ENCODE assay signal across 10 cellular contexts in the genomic region with DNA sequence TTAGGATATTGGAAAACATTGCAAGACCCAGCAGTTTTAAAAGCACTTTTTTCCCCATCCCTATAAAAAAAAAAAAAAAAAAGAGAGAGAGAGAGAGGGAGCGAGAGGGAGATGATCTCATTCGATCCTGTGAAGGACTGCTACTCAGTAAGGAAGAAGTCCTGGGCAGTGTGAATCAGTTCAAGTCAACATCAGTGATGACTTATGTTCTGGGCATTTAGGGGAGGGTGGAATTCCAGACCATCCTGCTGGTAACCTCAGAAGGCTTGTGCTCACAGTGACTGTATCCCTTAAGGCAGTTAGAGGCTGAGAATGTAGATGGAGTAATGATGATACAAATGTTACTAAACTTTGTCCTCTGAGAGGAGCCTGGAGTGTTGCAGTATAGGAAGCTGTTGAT.
DNase-seq lines count a peak whose midpoint lies in the region; ATAC-seq lines count a peak whose summit lies in the region.
"Had no signal": no experiment of that assay in that cellular context is flagged by ENCODE, and none has a peak within 500 bp of the region (broad histone marks: within the 10 kb centered on the region; RNA-seq: fewer than 3 reads in every experiment).

No MANE protein-coding gene starts in this region.

- no peak overlapping the region for H3K4me3 ChIP-seq in MG63
- no peak overlapping the region for H3K4me3 ChIP-seq in mesodermal cell (ENCODE audit: extremely low read depth, insufficient read depth, low read length, poor library complexity, severe bottlenecking)

- no peaks in the 10 kb centered on the region for H3K36me3 ChIP-seq in MG63
- no peaks in the 10 kb centered on the region for H3K36me3 ChIP-seq in mesodermal cell (ENCODE audit: control insufficient read depth, insufficient read depth, low read length)

- peak overlapping the region; percentile 79 for H3K27ac ChIP-seq in mesodermal cell (ENCODE audit: low read depth, low read length, severe bottlenecking)

- peak; percentile 69 for DNase-seq in COLO829 (ENCODE audit: low spot score)
- peak; percentile 90 for DNase-seq in MG63
- peak; percentile 90 for DNase-seq in dermis blood vessel endothelial cell
- no peak for DNase-seq in stimulated activated CD4-positive, alpha-beta T cell treated with anti-CD3 and anti-CD28 coated beads, Interleukin-2, amount 100 ng/mL, for 48 hours
- no peak for DNase-seq in NCI-H146 treated with DMSO at 0.1 percent for 48 hours (lab: John Stamatoyannopoulos, UW; ENCODE audit: unreplicated experiment)
- DNase-seq in NCI-H1694 treated with DMSO at 0.1 percent for 48 hours (lab: John Stamatoyannopoulos, UW): no peak
- DNase-seq: COR-L47, T-helper 9 cell had no signal

- H3K27me3 ChIP-seq in MG63: no peaks in the 10 kb centered on the region

- peaks cover 43% of the 10 kb centered on the region for H3K4me1 ChIP-seq in mesodermal cell (ENCODE audit: control insufficient read depth, insufficient read depth, low read length, poor library complexity, severe bottlenecking)

- ATAC-seq in HG03095 (IDR thresholded peaks at IDR 0.05; ENCODE audit: unreplicated experiment): no peak

- 55 to 67% methylated on average over 1 to 2 of the region's 2 CpGs for WGBS in mesodermal cell (ENCODE audit: insufficient coverage in 2 of 2), 2 experiments

- H3K9me3 ChIP-seq in MG63 (no peaks in the 10 kb centered on the region), mesodermal cell (ENCODE audit: control insufficient read depth, low read length) (no peaks in the 10 kb centered on the region)

Comparison
In these comparisons a context has a peak if more than half of its experiments do, and no peak if none do; other contexts are left out.
1. DNase-seq: peak in COLO829 (single experiment), MG63 (single experiment) and dermis blood vessel endothelial cell (single experiment); none in stimulated activated CD4-positive, alpha-beta T cell treated with anti-CD3 and anti-CD28 coated beads, Interleukin-2, amount 100 ng/mL, for 48 hours (0 of 2), NCI-H146 treated with DMSO at 0.1 percent for 48 hours (single experiment) and NCI-H1694 treated with DMSO at 0.1 percent for 48 hours (single experiment).